Comparison of ENCODE assay signal across 4 cellular contexts in genomic region chr1:241659016-241659415, GRCh38. TPM values are rescaled to one million over a fixed set of nuclear protein-coding genes. Genes with fewer than 3 reads are reported as not detected.
"Had no signal": no experiment of that assay in that cellular context is flagged by ENCODE, and none has a peak within 500 bp of the region (broad histone marks: within the 10 kb centered on the region; RNA-seq: fewer than 3 reads in every experiment).

No MANE protein-coding gene starts in this region.

RNA-seq across cellular contexts. Expression of gene WDR64, which starts 6.9 kb away (rescaled TPM):
- total RNA-seq: LHCN-M2, M059J, MCF 10A, NCI-H460 had no signal
